30 cellular contexts compared by ENCODE assay signal in the genomic region with DNA sequence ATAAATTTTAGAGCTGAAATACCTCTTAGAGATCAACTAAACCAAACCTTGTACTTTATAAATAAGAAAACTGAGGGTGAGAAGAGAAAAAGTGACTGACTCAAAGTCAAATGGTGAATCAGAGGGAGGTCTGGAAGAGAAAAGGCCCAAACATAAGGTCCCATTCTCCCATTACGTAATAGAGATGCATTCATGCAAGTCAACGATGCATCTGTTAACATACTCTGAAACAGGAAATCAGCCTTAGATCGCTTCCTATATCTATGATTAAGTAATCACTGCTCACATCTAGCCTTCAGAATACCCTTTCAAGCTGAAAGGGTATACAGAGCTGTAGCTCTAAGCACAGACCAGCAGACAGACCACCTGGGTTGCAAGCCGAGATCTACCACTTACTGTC. TPM values are rescaled to one million over a fixed set of nuclear protein-coding genes. Genes with fewer than 3 reads are reported as not detected.
A peak's percentile ranks its signal among the peaks of the same experiment; 100 is the strongest.
DNase-seq lines count a peak whose midpoint lies in the region; ATAC-seq and TF ChIP-seq lines count a peak whose summit lies in the region.
"Had no signal": no experiment of that assay in that cellular context is flagged by ENCODE, and none has a peak within 500 bp of the region (broad histone marks: within the 10 kb centered on the region; RNA-seq: fewer than 3 reads in every experiment).

No MANE protein-coding gene starts in this region.

- no peaks in the 10 kb centered on the region for H3K36me3 ChIP-seq in left ventricle myocardium inferior
- H3K36me3 ChIP-seq: gastroesophageal sphincter, HAP-1 had no signal

- H3K27ac ChIP-seq in left ventricle myocardium inferior (replicated peaks): peak overlapping the region; percentile 13
- H3K27ac ChIP-seq: coronary artery, parathyroid adenoma had no signal

- peaks cover 54% of the 10 kb centered on the region for H3K27me3 Mint-ChIP-seq in activated T-cell treated with anti-CD3 and anti-CD28 coated beads, Interleukin-2, amount 50 U/mL, for 24 hours

- intact Hi-C loops in left ventricle myocardium inferior (cut with micrococcal nuclease) (no loop called here), left ventricle myocardium superior (cut with micrococcal nuclease) (loop anchor here (10.0 kb wide), 1 partner anchor 122 kb away; no protein-coding TSS in a partner anchor)

- ATAC-seq in left ventricle myocardium superior (no peak), GM19452 (IDR thresholded peaks at IDR 0.05; ENCODE audit: unreplicated experiment) (no peak)
- ATAC-seq: activated T-cell treated with anti-CD3 and anti-CD28 coated beads, Interleukin-2, amount 50 U/mL, for 72 hours; esophagus mucosa; gastroesophageal sphincter; right cardiac atrium had no signal

- peaks cover 66% of the 10 kb centered on the region for H3K4me1 ChIP-seq in left ventricle myocardium inferior
- H3K4me1 ChIP-seq: parathyroid adenoma had no signal

- H3K4me3 Mint-ChIP-seq in activated T-cell treated with anti-CD3 and anti-CD28 coated beads, Interleukin-2, amount 50 U/mL, for 24 hours: no peak overlapping the region
- H3K4me3 Mint-ChIP-seq: activated naive CD4-positive, alpha-beta T cell treated with anti-CD3 and anti-CD28 coated beads for 36 hours; activated T-cell treated with anti-CD3 and anti-CD28 coated beads, Interleukin-2, amount 50 U/mL, for 72 hours; CD4-positive, CD25-positive, alpha-beta regulatory T cell; nephron progenitor cell had no signal

- H3K4me1 Mint-ChIP-seq in activated T-cell treated with anti-CD3 and anti-CD28 coated beads, Interleukin-2, amount 50 U/mL, for 24 hours (ENCODE audit: low read depth): no peaks in the 10 kb centered on the region

- peaks cover 7% of the 10 kb centered on the region for H3K27me3 ChIP-seq in left ventricle myocardium inferior (ENCODE audit: low read depth)
- H3K27me3 ChIP-seq: gastroesophageal sphincter had no signal

- no peak for TF ChIP-seq CTCF in left ventricle myocardium inferior (IDR thresholded peaks at IDR 0.05; ENCODE audit: borderline replicate concordance)

- DNase-seq in left ventricle myocardium inferior (no peak), left ventricle myocardium superior (no peak), NCI-H2171 (lab: John Stamatoyannopoulos, UW) (peak; percentile 4), cerebellar cortex (ENCODE audit: low spot score) (peak; percentile 25)
- no peak for DNase-seq in activated naive CD4-positive, alpha-beta T cell treated with anti-CD3 and anti-CD28 coated beads, Interleukin-2, amount 50 U/mL, for 16 hours
- no peak for DNase-seq in activated T-cell treated with anti-CD3 and anti-CD28 coated beads, Interleukin-2, amount 50 U/mL, for 24 hours
- DNase-seq: activated CD4-positive, alpha-beta T cell treated with anti-CD3 and anti-CD28 coated beads for 48 hours; activated naive CD4-positive, alpha-beta T cell treated with anti-CD3 and anti-CD28 coated beads for 36 hours; activated T-cell treated with anti-CD3 and anti-CD28 coated beads, Interleukin-2, amount 50 U/mL, for 72 hours; amygdala; CD4-positive, CD25-positive, alpha-beta regulatory T cell; islet precursor cell; NCI-H1105; NCI-H1930; NCI-H510A treated with DMSO at 0.1 percent for 48 hours; nephron progenitor cell; NK-92 treated with Interleukin-12 subunit alpha and Interleukin-12 subunit beta, amount 100 ng/mL, for 24 hours; right cardiac atrium; RPMI8226; stimulated activated CD4-positive, alpha-beta T cell treated with anti-CD3 and anti-CD28 coated beads, Interleukin-12 subunit alpha, Interleukin-12 subunit beta, amount 100 ng/mL, for 4 hours; stimulated activated CD4-positive, alpha-beta T cell treated with anti-CD3 and anti-CD28 coated beads, Interleukin-4, amount 100 ng/mL, for 4 hours; stimulated activated naive CD4-positive, alpha-beta T cell had no signal

- no peaks in the 10 kb centered on the region for H3K9me3 Mint-ChIP-seq in activated T-cell treated with anti-CD3 and anti-CD28 coated beads, Interleukin-2, amount 50 U/mL, for 24 hours
- H3K9me3 Mint-ChIP-seq: activated naive CD4-positive, alpha-beta T cell treated with anti-CD3 and anti-CD28 coated beads for 36 hours; CD4-positive, CD25-positive, alpha-beta regulatory T cell; nephron progenitor cell had no signal

- H3K27ac Mint-ChIP-seq in activated T-cell treated with anti-CD3 and anti-CD28 coated beads, Interleukin-2, amount 50 U/mL, for 24 hours: no peak overlapping the region
- H3K27ac Mint-ChIP-seq: activated naive CD4-positive, alpha-beta T cell treated with anti-CD3 and anti-CD28 coated beads for 36 hours; activated T-cell treated with anti-CD3 and anti-CD28 coated beads, Interleukin-2, amount 50 U/mL, for 72 hours; CD4-positive, CD25-positive, alpha-beta regulatory T cell; nephron progenitor cell had no signal

- H3K9me3 ChIP-seq in left ventricle myocardium inferior (replicated peaks): no peaks in the 10 kb centered on the region
- H3K9me3 ChIP-seq: gastroesophageal sphincter, HAP-1 had no signal

- no peaks in the 10 kb centered on the region for H3K36me3 Mint-ChIP-seq in activated T-cell treated with anti-CD3 and anti-CD28 coated beads, Interleukin-2, amount 50 U/mL, for 24 hours (ENCODE audit: low read depth)
- H3K36me3 Mint-ChIP-seq: CD4-positive, CD25-positive, alpha-beta regulatory T cell had no signal

- no peak overlapping the region for H3K4me3 ChIP-seq in left ventricle myocardium inferior
- H3K4me3 ChIP-seq: coronary artery, gastroesophageal sphincter, HAP-1, lung had no signal

RNA-seq across cellular contexts. Expression of a gene that starts 6.5 kb away (rescaled TPM):
- total RNA-seq in left ventricle myocardium inferior (68.0 TPM), left ventricle myocardium superior (57.1 TPM)
- total RNA-seq: activated naive CD4-positive, alpha-beta T cell treated with anti-CD3 and anti-CD28 coated beads for 36 hours; T-helper 2 cell treated with Interferon-gamma antibody and Interleukin-4, amounts not matched to agents 100 ng/mL and 5 ng/mL, for 36 hours had no signal

Comparison
In these comparisons a context has a peak if more than half of its experiments do, and no peak if none do; other contexts are left out.
1. DNase-seq: peak in NCI-H2171 (single experiment) and cerebellar cortex (single experiment); none in left ventricle myocardium inferior (single experiment), left ventricle myocardium superior (single experiment), activated naive CD4-positive, alpha-beta T cell treated with anti-CD3 and anti-CD28 coated beads, Interleukin-2, amount 50 U/mL, for 16 hours (single experiment) and activated T-cell treated with anti-CD3 and anti-CD28 coated beads, Interleukin-2, amount 50 U/mL, for 24 hours (single experiment).